ENCODE assay signal across 8 cellular contexts in genomic region chr22:21982338-21982965, GRCh38. TPM values are rescaled to one million over a fixed set of nuclear protein-coding genes. Genes with fewer than 3 reads are reported as not detected.
DNase-seq lines count a peak whose midpoint lies in the region; ATAC-seq, FAIRE-seq and TF ChIP-seq lines count a peak whose summit lies in the region.

Gene TOP3B (minus strand): TSS chr22:21982787. CDS start chr22:21975709, 7,078 bp downstream.

- no peaks in the 10 kb centered on the region for H4K20me1 ChIP-seq in mammary epithelial cell (ENCODE audit: insufficient read depth, low read length)

- DNase-seq in DMS114 treated with DMSO at 0.1 percent for 48 hours (lab: John Stamatoyannopoulos, UW; ENCODE audit: unreplicated experiment), result peak; percentile 55
- peak; percentile 63 for DNase-seq in HFFc6
- peak; percentile 85 for DNase-seq in NCI-H2171 treated with DMSO at 0.1 percent for 48 hours (lab: John Stamatoyannopoulos, UW)
- peak; percentile 75 for DNase-seq in mammary epithelial cell
- peak; percentile 90 for DNase-seq in iPS-NIHi7 (ENCODE audit: extremely low spot score)
- DNase-seq in small intestine, result peak; percentile 83

- dilution Hi-C loops in mammary epithelial cell (cut with HindIII; ENCODE audit: low sequenced_read_pairs), result no loop called here

- H2AFZ ChIP-seq in mammary epithelial cell (ENCODE audit: low read depth, low read length), result peak within 1 kb of the TSS; percentile 83

- peaks cover 49% of the 10 kb centered on the region for H3K79me2 ChIP-seq in mammary epithelial cell (ENCODE audit: insufficient read depth, low read length)

- H3K27me3 Mint-ChIP-seq in HFFc6 (ENCODE audit: insufficient read depth), result no peaks in the 10 kb centered on the region

- H3K4me3 ChIP-seq in WI38 (ENCODE audit: low read depth, low read length), result peak within 1 kb of the TSS; percentile 100
- peak within 1 kb of the TSS; percentile 89 to 99 (median 95) for H3K4me3 ChIP-seq in mammary epithelial cell (replicated peaks in 1 of 3; ENCODE audit: insufficient read depth in 1 of 3, low read depth in 2 of 3, low read length in 3 of 3)
- peak within 1 kb of the TSS; percentile 89 to 99 for H3K4me3 ChIP-seq in small intestine (ENCODE audit: low read depth in 1 of 2, low read length in 2 of 2)

- WGBS in mammary epithelial cell (ENCODE audit: low coverage, missing lambda C conversion rate), result 2% methylated on average over 21 of the region's 54 CpGs
- 0 to 1% (median 0%) methylated on average over 51 to 54 of the region's 54 CpGs for WGBS in small intestine, 3 donors

- CTCF ChIA-PET in mammary epithelial cell (lab: Charles Lee; ENCODE audit: low non-redundant PET), result no interaction called here

- no peak for FAIRE-seq in small intestine (lab: Jason Lieb, UNC)

- TSS peak; percentile 61 for BruUV-seq in mammary epithelial cell (replicated peaks; lab: Mats Ljungman, UMichigan)

- H3K9me3 Mint-ChIP-seq in HFFc6, result no peaks in the 10 kb centered on the region

- no peaks in the 10 kb centered on the region for H3K36me3 Mint-ChIP-seq in HFFc6 (ENCODE audit: low read depth)

- H3K9me3 ChIP-seq in mammary epithelial cell (replicated peaks; ENCODE audit: insufficient read depth, low read length) (no peaks in the 10 kb centered on the region), small intestine (ENCODE audit: control insufficient read depth, low read depth) (no peaks in the 10 kb centered on the region)

- H3K36me3 ChIP-seq in mammary epithelial cell (ENCODE audit: insufficient read depth, low read length), result no peaks in the 10 kb centered on the region
- no peaks in the 10 kb centered on the region for H3K36me3 ChIP-seq in small intestine (ENCODE audit: control insufficient read depth in 2 of 2, insufficient read depth in 2 of 2, low read length in 2 of 2)

- no peak for ATAC-seq in GM18502 (IDR thresholded peaks at IDR 0.05; ENCODE audit: poor library complexity, unreplicated experiment)

- TF ChIP-seq CTCF in HFFc6 (IDR thresholded peaks at IDR 0.05) (no peak), WI38 (IDR thresholded peaks at IDR 0.05; ENCODE audit: low read depth, low read length) (no peak), mammary epithelial cell (conservative IDR thresholded peaks at IDR 0.05 in 1 of 2, IDR thresholded peaks at IDR 0.05 in 1 of 2; ENCODE audit: extremely low read depth in 1 of 2, insufficient read depth in 1 of 2, low read depth in 1 of 2, low read length in 2 of 2) (no peak)

- intact Hi-C loops in mammary epithelial cell (cut with micrococcal nuclease), result loop anchor here (10.0 kb wide), 1 partner anchor 62 kb away; no protein-coding TSS in a partner anchor

- no peaks in the 10 kb centered on the region for H3K27me3 ChIP-seq in mammary epithelial cell (ENCODE audit: insufficient read depth, low read length)
- H3K27me3 ChIP-seq in small intestine (ENCODE audit: control insufficient read depth in 2 of 2, insufficient read depth in 2 of 2, low read length in 2 of 2), result no peaks in the 10 kb centered on the region

- peaks cover 21% of the 10 kb centered on the region for H3K4me1 Mint-ChIP-seq in HFFc6 (ENCODE audit: low read depth)

- peak within 1 kb of the TSS; percentile 68 for H3K27ac Mint-ChIP-seq in HFFc6

- H3K9ac ChIP-seq in mammary epithelial cell (ENCODE audit: insufficient read depth, low read length), result peak within 1 kb of the TSS; percentile 85

- H3K27ac ChIP-seq in mammary epithelial cell (ENCODE audit: insufficient read depth, low read depth, low read length), result peak within 1 kb of the TSS; percentile 75
- peak within 1 kb of the TSS; percentile 35 to 48 for H3K27ac ChIP-seq in small intestine (ENCODE audit: low read depth in 1 of 2, low read length in 1 of 2)

- peak within 1 kb of the TSS; percentile 87 for H3K4me2 ChIP-seq in mammary epithelial cell (ENCODE audit: insufficient read depth, low read depth, low read length)

- in situ Hi-C loops in mammary epithelial cell (cut with MboI; ENCODE audit: low sequenced_read_pairs in 2 of 2), result no loop called here

- H3K4me1 ChIP-seq in mammary epithelial cell (ENCODE audit: insufficient read depth, low read length) (peaks cover 9% of the 10 kb centered on the region), small intestine (ENCODE audit: control insufficient read depth in 2 of 2, insufficient read depth in 1 of 2, low read depth in 1 of 2, low read length in 1 of 2) (peaks cover 0 to 2% of the 10 kb centered on the region in 2 donors)

- H3K4me3 Mint-ChIP-seq in HFFc6, result peak within 1 kb of the TSS; percentile 92

RNA-seq across cellular contexts. Expression of gene TOP3B, which starts in this region (rescaled TPM):
- 10 to 100 TPM; 13.8 to 17.1 (median 15.2) TPM for total RNA-seq in HFFc6 (2021; fragmentation: NEBNext Ultra II Directional; extraction: Animal tissue kit (Norgen Biotek cat#: 25700))
- total RNA-seq in mammary epithelial cell, result 10 to 100 TPM; 36.4 to 36.7 TPM
- polyA plus RNA-seq in mammary epithelial cell, result 11.7 TPM
- 29.3 TPM for polyA minus RNA-seq in mammary epithelial cell
- polyA plus RNA-seq in small intestine, result 10 to 100 TPM; 12.0 to 15.0 (median 14.1) TPM
